Comparison of ENCODE assay signal across 8 cellular contexts in genomic region chr3:43285644-43286043, GRCh38. TPM values are rescaled to one million over a fixed set of nuclear protein-coding genes. Genes with fewer than 3 reads are reported as not detected.
DNase-seq lines count a peak whose midpoint lies in the region; ATAC-seq and TF ChIP-seq lines count a peak whose summit lies in the region.

No MANE protein-coding gene starts in this region.

- peaks cover 17% of the 10 kb centered on the region for H3K4me1 ChIP-seq in iPS-18a (ENCODE audit: control insufficient read depth, low read depth, low read length)
- peaks cover 21 to 28% (median 23%) of the 10 kb centered on the region in 3 donors for H3K4me1 ChIP-seq in skeletal muscle tissue (ENCODE audit: control insufficient read depth in 3 of 3, insufficient read depth in 3 of 3, low read length in 3 of 3)

- H3K9ac ChIP-seq in iPS-18a (ENCODE audit: low read length) (peak overlapping the region; percentile 60), skeletal muscle tissue (ENCODE audit: low read depth in 1 of 3, low read length in 3 of 3) (peak overlapping the region in 1 of 3 donors; percentile 68)

- ATAC-seq in HG02885 (IDR thresholded peaks at IDR 0.05; ENCODE audit: poor library complexity, unreplicated experiment) (no peak), GM19328 (IDR thresholded peaks at IDR 0.05; ENCODE audit: unreplicated experiment) (no peak)

- peak; percentile 30 for DNase-seq in DMS53 (lab: John Stamatoyannopoulos, UW)
- no peak for DNase-seq in DMS53 treated with DMSO at 0.1 percent for 48 hours (lab: John Stamatoyannopoulos, UW; ENCODE audit: unreplicated experiment)
- no peak for DNase-seq in WERI-Rb-1
- no peak for DNase-seq in SHP77 (lab: John Stamatoyannopoulos, UW)

- no peaks in the 10 kb centered on the region for H3K9me3 ChIP-seq in WERI-Rb-1 (ENCODE audit: severe bottlenecking)
- no peaks in the 10 kb centered on the region for H3K9me3 ChIP-seq in iPS-18a (ENCODE audit: control insufficient read depth, low read depth, low read length)
- H3K9me3 ChIP-seq in skeletal muscle tissue (ENCODE audit: control insufficient read depth in 3 of 3, low read length in 3 of 3) = no peaks in the 10 kb centered on the region

- peak overlapping the region; percentile 73 for H3K27ac ChIP-seq in WERI-Rb-1
- H3K27ac ChIP-seq in iPS-18a (ENCODE audit: low read length) = no peak overlapping the region
- H3K27ac ChIP-seq in skeletal muscle tissue (ENCODE audit: low read depth, low read length) = peak overlapping the region; percentile 48

- H3K4me3 ChIP-seq in WERI-Rb-1 (ENCODE audit: low read depth, low read length) (peak overlapping the region; percentile 66), iPS-18a (ENCODE audit: low read length) (peak overlapping the region; percentile 72), skeletal muscle tissue (ENCODE audit: low read length in 3 of 3) (peak overlapping the region in 1 of 3 donors; percentile 67)

- H3K27me3 ChIP-seq in WERI-Rb-1 (ENCODE audit: insufficient read depth, low read depth, severe bottlenecking) (no peaks in the 10 kb centered on the region), iPS-18a (ENCODE audit: control insufficient read depth, insufficient read depth, low read length) (peaks cover 26% of the 10 kb centered on the region), skeletal muscle tissue (ENCODE audit: control insufficient read depth in 3 of 3, insufficient read depth in 3 of 3, low read length in 3 of 3) (no peaks in the 10 kb centered on the region)

- TF ChIP-seq CTCF in WERI-Rb-1 (IDR thresholded peaks at IDR 0.05; ENCODE audit: low read depth, low read length) = no peak

- H3K36me3 ChIP-seq in WERI-Rb-1 = peaks cover 8% of the 10 kb centered on the region
- peaks cover 8% of the 10 kb centered on the region for H3K36me3 ChIP-seq in iPS-18a (ENCODE audit: control insufficient read depth, low read depth, low read length)
- peaks cover 0 to 4% (median 4%) of the 10 kb centered on the region in 3 donors for H3K36me3 ChIP-seq in skeletal muscle tissue (ENCODE audit: control insufficient read depth in 3 of 3, insufficient read depth in 3 of 3, low read length in 3 of 3)

RNA-seq across cellular contexts. Expression of gene SNRK, which starts 0.7 kb away (rescaled TPM):
- total RNA-seq in skeletal muscle tissue = 50.6 TPM
